In genomic region chr1:224151117-224151516, GRCh38 we compare ENCODE assay signal across 20 cellular contexts.
"Had no signal": no experiment of that assay in that cellular context is flagged by ENCODE, and none has a peak within 500 bp of the region (broad histone marks: within the 10 kb centered on the region; RNA-seq: fewer than 3 reads in every experiment).

No MANE protein-coding gene starts in this region.

- DNase-seq: activated B cell treated with CpG ODN at 0.5 μM for 24 hours; activated CD4-positive, alpha-beta T cell treated with anti-CD3 and anti-CD28 coated beads for 48 hours; activated effector memory CD4-positive, alpha-beta T cell treated with Interleukin-2 at 50 U/mL for 16 hours; activated naive CD4-positive, alpha-beta T cell treated with anti-CD3 and anti-CD28 coated beads, Interleukin-2, amount 50 U/mL, for 16 hours; anterior cingulate cortex; brain microvascular endothelial cell; effector CD4-positive, alpha-beta T cell; foreskin melanocyte; left ventricle myocardium superior; mesenchymal stem cell; nucleus accumbens; stimulated activated CD4-positive, alpha-beta T cell treated with anti-CD3 and anti-CD28 coated beads, Interleukin-2, amount 100 ng/mL, for 48 hours; stimulated activated naive CD4-positive, alpha-beta T cell treated with Interleukin-2 at 50 U/mL for 16 hours; substantia nigra; transverse colon had no signal

- H3K27ac ChIP-seq: brain microvascular endothelial cell, coronary artery, right atrium auricular region, transverse colon had no signal

- H3K4me3 ChIP-seq: coronary artery, right atrium auricular region, transverse colon had no signal

- H3K27ac Mint-ChIP-seq: activated B cell treated with CpG ODN at 0.5 μM for 24 hours, nephron, progenitor cell of endocrine pancreas had no signal

- H3K4me1 ChIP-seq: right atrium auricular region, transverse colon had no signal

- H3K27me3 Mint-ChIP-seq: activated B cell treated with CpG ODN at 0.5 μM for 24 hours; central memory CD8-positive, alpha-beta T cell; progenitor cell of endocrine pancreas had no signal

- H3K9me3 Mint-ChIP-seq: activated B cell treated with CpG ODN at 0.5 μM for 24 hours; central memory CD8-positive, alpha-beta T cell; nephron had no signal

- H3K9me3 ChIP-seq: right atrium auricular region, transverse colon had no signal

- H3K4me3 Mint-ChIP-seq: activated B cell treated with CpG ODN at 0.5 μM for 24 hours; central memory CD8-positive, alpha-beta T cell; nephron had no signal

- H3K27me3 ChIP-seq: brain microvascular endothelial cell, right atrium auricular region, transverse colon had no signal

- H3K36me3 ChIP-seq: brain microvascular endothelial cell, right atrium auricular region had no signal

- H3K4me1 Mint-ChIP-seq: nephron had no signal

- ATAC-seq: left ventricle myocardium superior had no signal
